ENCODE assay signal across 19 cellular contexts in the genomic region with DNA sequence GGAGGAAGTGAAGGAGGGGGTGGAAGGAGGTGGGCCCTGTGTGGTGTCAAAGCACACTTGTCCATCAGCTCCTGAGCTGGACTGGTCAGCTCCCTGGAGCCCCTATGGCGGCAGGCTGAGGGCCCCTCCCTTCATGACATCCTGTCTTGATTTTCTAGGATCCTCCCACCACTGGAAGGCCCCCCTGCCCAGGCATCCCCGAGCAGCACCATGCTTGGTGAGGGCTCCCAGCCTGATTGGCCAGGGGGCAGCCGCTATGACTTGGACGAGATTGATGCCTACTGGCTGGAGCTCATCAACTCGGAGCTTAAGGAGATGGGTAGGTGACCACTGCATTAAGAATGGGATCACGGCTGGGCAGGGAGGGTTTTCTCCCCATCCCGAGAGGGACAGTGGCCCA.
"Had no signal": no experiment of that assay in that cellular context is flagged by ENCODE, and none has a peak within 500 bp of the region (broad histone marks: within the 10 kb centered on the region; RNA-seq: fewer than 3 reads in every experiment).

No MANE protein-coding gene starts in this region.

- H3K9me3 ChIP-seq: right lobe of liver, stomach, thoracic aorta, upper lobe of right lung had no signal

- ATAC-seq: activated naive CD4-positive, alpha-beta T cell treated with anti-CD3 and anti-CD28 coated beads, Interleukin-2, amount 50 U/mL, for 72 hours; foreskin keratinocyte; left ventricle myocardium superior; right lobe of liver; upper lobe of right lung had no signal

- DNase-seq: activated CD4-positive, alpha-beta T cell treated with anti-CD3 and anti-CD28 coated beads for 48 hours; activated effector memory CD4-positive, alpha-beta T cell treated with Interleukin-2 at 50 U/mL for 16 hours; anterior cingulate cortex; brain microvascular endothelial cell; cortex of kidney; effector CD4-positive, alpha-beta T cell; foreskin keratinocyte; left ventricle myocardium superior; mesenchymal stem cell; right lobe of liver; stimulated activated CD4-positive, alpha-beta T cell treated with anti-CD3 and anti-CD28 coated beads, Interleukin-4, amount 100 ng/mL, for 4 hours; stimulated activated CD8-positive, alpha-beta memory T cell treated with anti-CD3 and anti-CD28 coated beads, Interleukin-4, amount 100 ng/mL, for 48 hours; stomach; upper lobe of right lung had no signal

- H3K27ac ChIP-seq: brain microvascular endothelial cell, foreskin keratinocyte, right lobe of liver, stomach, thoracic aorta, upper lobe of right lung had no signal

- H3K27me3 ChIP-seq: brain microvascular endothelial cell, foreskin keratinocyte, right lobe of liver, stomach, upper lobe of right lung had no signal

- H3K4me2 ChIP-seq: smooth muscle cell had no signal

- H3K4me3 Mint-ChIP-seq: nephron; T-helper 1 cell treated with Interleukin-12 subunit alpha and Interleukin-12 subunit beta and Interleukin-4 antibody, amounts not matched to agents 30 μg/mL and 1 μg/mL, for 36 hours had no signal

- H3K27ac Mint-ChIP-seq: nephron; T-helper 1 cell treated with Interleukin-12 subunit alpha and Interleukin-12 subunit beta and Interleukin-4 antibody, amounts not matched to agents 30 μg/mL and 1 μg/mL, for 36 hours had no signal

- H3K4me3 ChIP-seq: right lobe of liver, smooth muscle cell, stomach, thoracic aorta, upper lobe of right lung had no signal

- H3K9me3 Mint-ChIP-seq: nephron; T-helper 1 cell treated with Interleukin-12 subunit alpha and Interleukin-12 subunit beta and Interleukin-4 antibody, amounts not matched to agents 30 μg/mL and 1 μg/mL, for 36 hours had no signal
